9 cellular contexts compared by ENCODE assay signal in the genomic region with DNA sequence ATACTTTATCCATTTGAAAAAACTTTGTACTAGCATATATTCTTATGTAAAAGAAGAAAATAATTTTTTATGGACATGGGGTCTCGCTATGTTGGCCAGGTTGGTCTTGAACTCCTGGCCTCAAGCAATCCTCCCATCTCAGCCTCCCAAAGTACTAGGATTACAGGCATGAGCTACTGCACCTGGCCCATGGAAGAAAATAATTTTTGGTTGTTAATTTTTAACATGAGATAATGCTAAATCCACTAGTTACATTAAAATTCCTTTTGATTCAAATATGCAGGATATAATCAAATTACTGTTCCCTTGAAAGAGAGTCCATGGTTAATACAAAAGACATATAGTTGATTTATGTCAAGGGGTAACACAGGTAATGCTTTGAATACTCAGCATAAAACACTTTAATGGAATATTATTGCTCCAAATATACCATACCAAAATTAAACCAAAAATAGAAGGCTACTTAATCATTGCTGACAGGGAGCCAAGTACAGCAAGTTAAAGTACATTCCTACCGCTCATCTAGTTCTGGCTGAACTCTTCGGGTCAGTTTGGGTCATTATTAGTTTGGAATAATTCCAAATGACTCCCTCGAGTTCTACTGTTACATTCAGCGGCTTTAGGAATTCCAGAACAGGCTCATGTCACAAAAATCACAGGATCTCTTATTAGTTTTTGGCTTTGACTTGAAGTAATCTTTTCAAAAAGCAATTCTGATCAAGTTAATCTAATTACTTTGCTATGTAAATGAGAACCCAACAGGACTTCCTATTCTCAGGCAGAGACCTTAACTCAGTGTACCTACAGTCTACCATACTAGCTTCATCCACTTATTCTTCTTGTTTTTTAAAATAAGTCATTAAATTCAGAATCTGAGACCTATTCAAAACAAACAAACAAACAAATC. TPM values are rescaled to one million over a fixed set of nuclear protein-coding genes. Genes with fewer than 3 reads are reported as not detected.
DNase-seq lines count a peak whose midpoint lies in the region; ATAC-seq, FAIRE-seq and TF ChIP-seq lines count a peak whose summit lies in the region.
"Had no signal": no experiment of that assay in that cellular context is flagged by ENCODE, and none has a peak within 500 bp of the region (broad histone marks: within the 10 kb centered on the region; RNA-seq: fewer than 3 reads in every experiment).

No MANE protein-coding gene starts in this region.

- H3K4me3 Mint-ChIP-seq in activated CD4-positive, alpha-beta T cell treated with anti-CD3 and anti-CD28 coated beads, Interleukin-2, amount 10 ng/mL, durations not matched to agents 7 days and 5 days: no peak overlapping the region
- peak overlapping the region; percentile 31 for H3K4me3 Mint-ChIP-seq in chondrocyte (ENCODE audit: unreplicated experiment)
- H3K4me3 Mint-ChIP-seq in memory B cell: no peak overlapping the region

- TF ChIP-seq CTCF in chondrocyte (IDR thresholded peaks at IDR 0.05) (no peak), WERI-Rb-1 (IDR thresholded peaks at IDR 0.05; ENCODE audit: low read depth, low read length) (no peak)

- no peaks in the 10 kb centered on the region for H3K9me3 ChIP-seq in WERI-Rb-1 (ENCODE audit: severe bottlenecking)

- H3K27me3 Mint-ChIP-seq in activated CD4-positive, alpha-beta T cell treated with anti-CD3 and anti-CD28 coated beads, Interleukin-2, amount 10 ng/mL, durations not matched to agents 7 days and 5 days: no peaks in the 10 kb centered on the region
- H3K27me3 Mint-ChIP-seq in chondrocyte (ENCODE audit: low read depth) (no peaks in the 10 kb centered on the region), memory B cell (no peaks in the 10 kb centered on the region)

- H3K4me1 Mint-ChIP-seq in activated CD4-positive, alpha-beta T cell treated with anti-CD3 and anti-CD28 coated beads, Interleukin-2, amount 10 ng/mL, durations not matched to agents 7 days and 5 days: peaks cover 39% of the 10 kb centered on the region
- H3K4me1 Mint-ChIP-seq in chondrocyte (ENCODE audit: low read depth): peaks cover 76% of the 10 kb centered on the region
- peaks cover 36% of the 10 kb centered on the region for H3K4me1 Mint-ChIP-seq in memory B cell

- H3K27ac Mint-ChIP-seq in activated CD4-positive, alpha-beta T cell treated with anti-CD3 and anti-CD28 coated beads, Interleukin-2, amount 10 ng/mL, durations not matched to agents 7 days and 5 days: peak overlapping the region; percentile 3
- H3K27ac Mint-ChIP-seq in chondrocyte (ENCODE audit: unreplicated experiment): peak overlapping the region; percentile 92
- peak overlapping the region; percentile 75 for H3K27ac Mint-ChIP-seq in memory B cell

- H3K4me3 ChIP-seq in WERI-Rb-1 (ENCODE audit: low read depth, low read length): no peak overlapping the region
- H3K4me3 ChIP-seq: BLaER1 treated with 17β-estradiol and CSF1 and Interleukin-3, amounts not matched to agents 10 nM and 100 nM had no signal

- no peak overlapping the region for H3K27ac ChIP-seq in WERI-Rb-1

- peaks cover 16% of the 10 kb centered on the region for H3K36me3 ChIP-seq in WERI-Rb-1

- H3K27me3 ChIP-seq in WERI-Rb-1 (ENCODE audit: insufficient read depth, low read depth, severe bottlenecking): no peaks in the 10 kb centered on the region
- H3K27me3 ChIP-seq: BLaER1 treated with 17β-estradiol and CSF1 and Interleukin-3, amounts not matched to agents 10 nM and 100 nM had no signal

- DNase-seq in activated CD4-positive, alpha-beta T cell treated with anti-CD3 and anti-CD28 coated beads, Interleukin-2, amount 10 ng/mL, durations not matched to agents 7 days and 5 days: no peak
- no peak for DNase-seq in activated CD4-positive, alpha-beta T cell treated with anti-CD3 and anti-CD28 coated beads, Interleukin-2, amount 50 U/mL, for 4 hours
- DNase-seq in chondrocyte (ENCODE audit: low spot score): no peak
- DNase-seq in memory B cell (ENCODE audit: low spot score in 2 of 2): no peak
- DNase-seq in urothelium cell line (ENCODE audit: low spot score): peak; percentile 24
- DNase-seq in ureter (ENCODE audit: low spot score): no peak
- DNase-seq in NCI-H128 (lab: John Stamatoyannopoulos, UW; ENCODE audit: unreplicated experiment): no peak
- no peak for DNase-seq in WERI-Rb-1

- POLR2A ChIA-PET in activated CD4-positive, alpha-beta T cell treated with anti-CD3 and anti-CD28 coated beads, Interleukin-2, amount 10 ng/mL, durations not matched to agents 7 days and 5 days (lab: Charles Lee): no interaction called here

- no peak for FAIRE-seq in urothelium cell line (lab: Jason Lieb, UNC)

- CTCF ChIA-PET in activated CD4-positive, alpha-beta T cell treated with anti-CD3 and anti-CD28 coated beads, Interleukin-2, amount 10 ng/mL, durations not matched to agents 7 days and 5 days (lab: Charles Lee): interaction anchor here (0.6 to 1.1 kb wide), 3 partner anchors 16 to 423 kb away, joined by 3 read pairs; no protein-coding TSS in a partner anchor

- H3K9me3 Mint-ChIP-seq in activated CD4-positive, alpha-beta T cell treated with anti-CD3 and anti-CD28 coated beads, Interleukin-2, amount 10 ng/mL, durations not matched to agents 7 days and 5 days: peaks cover 6% of the 10 kb centered on the region
- H3K9me3 Mint-ChIP-seq in chondrocyte (ENCODE audit: low read depth): peaks cover 2% of the 10 kb centered on the region
- H3K9me3 Mint-ChIP-seq in memory B cell: no peaks in the 10 kb centered on the region

- H3K36me3 Mint-ChIP-seq in activated CD4-positive, alpha-beta T cell treated with anti-CD3 and anti-CD28 coated beads, Interleukin-2, amount 10 ng/mL, durations not matched to agents 7 days and 5 days (ENCODE audit: low read depth): peaks cover 14% of the 10 kb centered on the region
- H3K36me3 Mint-ChIP-seq in chondrocyte (ENCODE audit: low read depth) (no peaks in the 10 kb centered on the region), memory B cell (peaks cover 10% of the 10 kb centered on the region)

- peak; percentile 42 for ATAC-seq in memory B cell (ENCODE audit: low read depth)

RNA-seq across cellular contexts. Expression of a gene that starts 6.1 kb away (rescaled TPM):
- 10 to 100 TPM; 19.7 to 21.1 TPM for total RNA-seq in activated CD4-positive, alpha-beta T cell treated with anti-CD3 and anti-CD28 coated beads, Interleukin-2, amount 10 ng/mL, durations not matched to agents 7 days and 5 days
- total RNA-seq in chondrocyte (25.3 to 28.1 TPM (median 25.8 TPM) in 3 replicates), ureter (38.0 TPM)

Comparison
In these comparisons a context has a peak if more than half of its experiments do, and no peak if none do; other contexts are left out.
1. H3K27ac Mint-ChIP-seq: peak in every context shown above with its lines; median percentile 92 in chondrocyte; 75 in memory B cell; 3 in activated CD4-positive, alpha-beta T cell treated with anti-CD3 and anti-CD28 coated beads, Interleukin-2, amount 10 ng/mL, durations not matched to agents 7 days and 5 days.